Comparison of ENCODE assay signal across 8 cellular contexts in genomic region chr9:85804993-85805788, GRCh38.
A peak's percentile ranks its signal among the peaks of the same experiment; 100 is the strongest.
DNase-seq lines count a peak whose midpoint lies in the region; ATAC-seq, FAIRE-seq and TF ChIP-seq lines count a peak whose summit lies in the region.
"Not testable (repeated sequence)": the region's sequence is repeated elsewhere in the genome, so short reads cannot be mapped to it uniquely, and the experiment has no call there.

No MANE protein-coding gene starts in this region.

- H2AFZ ChIP-seq in H1 (ENCODE audit: low read length) = 0 out of 2 replicates have a peak overlapping the region, but pooled peaks have one; percentile 10
- peak overlapping the region; percentile 89 for H2AFZ ChIP-seq in mesenchymal stem cell (ENCODE audit: low read depth, low read length)

- H3K4me2 ChIP-seq in H1 (ENCODE audit: insufficient read depth in 1 of 2, low read depth in 2 of 2, low read length in 2 of 2) (peak overlapping the region; percentile 64 to 72), mesenchymal stem cell (ENCODE audit: low read length, poor library complexity, severe bottlenecking) (peak overlapping the region; percentile 91)

- H2BK12ac ChIP-seq in H1 (ENCODE audit: low read depth, low read length) = not testable (repeated sequence)
- H2BK12ac ChIP-seq in mesenchymal stem cell (ENCODE audit: low read length in 2 of 2) = peak overlapping the region in 1 of 2 experiments; percentile 25

- not testable (repeated sequence) for H3K27me3 Mint-ChIP-seq in CD4-positive, alpha-beta memory T cell

- H2BK20ac ChIP-seq in H1 (ENCODE audit: low read length) = not testable (repeated sequence)

- not testable (repeated sequence) for H3K9me3 ChIP-seq in CD4-positive, alpha-beta memory T cell (ENCODE audit: control insufficient read depth in 1 of 2, low read length in 2 of 2); H1 (ENCODE audit: insufficient read depth in 2 of 2, low read depth in 1 of 2, low read length in 1 of 2); mesenchymal stem cell (ENCODE audit: control insufficient read depth, low read length)

- H3K27me3 ChIP-seq in CD4-positive, alpha-beta memory T cell (ENCODE audit: insufficient read depth, low read length); H1 (replicated peaks in 1 of 4; ENCODE audit: control insufficient read depth in 3 of 4, extremely low read depth in 1 of 4, insufficient read depth in 3 of 4, low read length in 3 of 4); mesenchymal stem cell (ENCODE audit: control insufficient read depth in 1 of 2, insufficient read depth in 1 of 2, low read length in 2 of 2): not testable (repeated sequence)

- DNase-seq in CD4-positive, alpha-beta memory T cell = peak; percentile 78 to 86 (median 80)
- peak; percentile 83 for DNase-seq in NCI-H82 (lab: John Stamatoyannopoulos, UW)
- peak; percentile 52 to 53 for DNase-seq in activated CD8-positive, alpha-beta memory T cell treated with anti-CD3 and anti-CD28 coated beads for 4 hours (ENCODE audit: low read depth in 2 of 2)
- DNase-seq in H1 (ENCODE audit: low read depth in 1 of 2, low spot score in 2 of 2) = peak; percentile 21 to 86
- peak; percentile 76 for DNase-seq in mesenchymal stem cell
- peak; percentile 45 to 63 (median 52) for DNase-seq in stimulated activated CD4-positive, alpha-beta T cell treated with anti-CD3 and anti-CD28 coated beads, TNF-alpha, amount 100 ng/mL, for 48 hours (ENCODE audit: low read depth in 3 of 3)

- TF ChIP-seq RAD21 in H1 (IDR thresholded peaks at IDR 0.05 in 1 of 2, conservative IDR thresholded peaks at IDR 0.05 in 1 of 2; ENCODE audit: low read depth in 2 of 2, low read length in 2 of 2) = not testable (repeated sequence)

- H3K79me2 ChIP-seq in H1 (ENCODE audit: control insufficient read depth in 1 of 2, insufficient read depth in 2 of 2, low read length in 2 of 2) = not testable (repeated sequence)

- H3K56ac ChIP-seq in H1 (replicated peaks; ENCODE audit: insufficient read length, low read depth, low read length) = not testable (repeated sequence)

- intact Hi-C loops in CD4-positive, alpha-beta memory T cell (cut with micrococcal nuclease) = loop anchor here (1.0 kb wide), 3 partner anchors 63 to 549 kb away; partner anchors contain the start of genes ISCA1 and TUT7

- peak overlapping the region in 2 of 7 donors; percentile 82 to 95 for H3K27ac Mint-ChIP-seq in CD4-positive, alpha-beta memory T cell

- 7% methylated on average over 3 of the region's 97 CpGs; no CpG with 5 or more reads in 1 of the 2 experiments for WGBS in H1 (ENCODE audit: extremely low coverage in 1 of 2, insufficient coverage in 1 of 2, insufficient read length in 1 of 2, insufficient replicate concordance in 2 of 2, low coverage in 1 of 2, low lambda C conversion rate in 2 of 2, missing lambda C conversion rate in 1 of 2), 2 experiments
- WGBS in mesenchymal stem cell = 0% methylated on average over 29 of the region's 97 CpGs

- TF ChIP-seq POLR2A in H1 (IDR thresholded peaks at IDR 0.05; ENCODE audit: control extremely low read depth in 1 of 2, low read depth in 2 of 2, low read length in 2 of 2) = not testable (repeated sequence)

- CTCF ChIA-PET in CD4-positive, alpha-beta memory T cell (lab: Charles Lee; ENCODE audit: partially characterized antibody) = interaction anchor here (0.8 kb wide), 1 partner anchor 63 kb away, joined by 3 read pairs; the partner anchor contains the start of gene AGTPBP1
- CTCF ChIA-PET in H1 (lab: Charles Lee; ENCODE audit: partially characterized antibody) = not testable (repeated sequence)

- peak overlapping the region in 3 of 4 experiments; percentile 54 to 70 (median 58); a peak in 4 of 7 replicates for H3K9ac ChIP-seq in H1 (replicated peaks in 1 of 4; ENCODE audit: extremely low read depth in 1 of 4, low read depth in 3 of 4, low read length in 3 of 4)
- H3K9ac ChIP-seq in mesenchymal stem cell (ENCODE audit: low read length) = peak overlapping the region; percentile 80

- TF ChIP-seq CTCF in H1 (IDR thresholded peaks at IDR 0.05; ENCODE audit: control extremely low read depth in 1 of 3, insufficient read depth in 1 of 3, low read depth in 1 of 3, low read length in 3 of 3) = not testable (repeated sequence)

- H4K8ac ChIP-seq in H1 (ENCODE audit: extremely low read depth, insufficient read depth, low read length) = not testable (repeated sequence)
- H4K8ac ChIP-seq in mesenchymal stem cell (ENCODE audit: low read length) = peak overlapping the region; percentile 28

- H3K4me3 ChIP-seq in CD4-positive, alpha-beta memory T cell (ENCODE audit: low read length in 2 of 2) = peak overlapping the region in 1 of 2 donors; percentile 58
- H3K4me3 ChIP-seq in H1 (ENCODE audit: extremely low read depth in 1 of 4, insufficient read depth in 2 of 4, low read depth in 3 of 4, low read length in 4 of 4) (peak overlapping the region; percentile 38 to 75 (median 61)), mesenchymal stem cell (ENCODE audit: insufficient read depth in 1 of 2, low read depth in 1 of 2, low read length in 2 of 2) (peak overlapping the region; percentile 79 to 80)

- POLR2A ChIA-PET in CD4-positive, alpha-beta memory T cell (lab: Charles Lee; ENCODE audit: partially characterized antibody) = interaction anchor here (1.0 kb wide), 2 partner anchors 18 to 107 kb away, joined by 3 read pairs; no protein-coding TSS in a partner anchor
- POLR2A ChIA-PET in H1 (lab: Charles Lee; ENCODE audit: partially characterized antibody) = interaction anchor here (0.7 kb wide), 2 partner anchors 135 to 224 kb away, joined by 3 read pairs; no protein-coding TSS in a partner anchor

- H2AK5ac ChIP-seq in H1 (ENCODE audit: low read depth, low read length); mesenchymal stem cell (ENCODE audit: low read length, severe bottlenecking): not testable (repeated sequence)

- not testable (repeated sequence) for H3K9me3 Mint-ChIP-seq in CD4-positive, alpha-beta memory T cell

- not testable (repeated sequence) for H4K20me1 ChIP-seq in H1 (replicated peaks in 1 of 2; ENCODE audit: control insufficient read depth in 1 of 2, insufficient read depth in 2 of 2, low read length in 2 of 2)

- H3K23ac ChIP-seq in H1 (ENCODE audit: insufficient read length); mesenchymal stem cell (ENCODE audit: low read length in 2 of 2): not testable (repeated sequence)

- not testable (repeated sequence) for H3K36me3 ChIP-seq in CD4-positive, alpha-beta memory T cell (ENCODE audit: insufficient read depth, low read length); H1 (ENCODE audit: control insufficient read depth in 2 of 4, insufficient read depth in 4 of 4, low read length in 3 of 4); mesenchymal stem cell (ENCODE audit: control insufficient read depth in 1 of 2, insufficient read depth in 2 of 2, low read depth in 1 of 2, low read length in 2 of 2)

- TF ChIP-seq EP300 in H1 (IDR thresholded peaks at IDR 0.05; ENCODE audit: borderline replicate concordance in 1 of 2, low read depth in 2 of 2, low read length in 2 of 2) = not testable (repeated sequence)

- ATAC-seq in GM19452 (IDR thresholded peaks at IDR 0.05; ENCODE audit: unreplicated experiment) = peak; percentile 73
- ATAC-seq in HG03521 (IDR thresholded peaks at IDR 0.05; ENCODE audit: unreplicated experiment) = peak; percentile 73

- H2BK15ac ChIP-seq in H1 (ENCODE audit: low read length) = not testable (repeated sequence)
- H2BK15ac ChIP-seq in mesenchymal stem cell (ENCODE audit: low read depth, poor library complexity, severe bottlenecking) = peak overlapping the region; percentile 52

- FAIRE-seq in H1 (lab: Jason Lieb, UNC) = not testable (repeated sequence)

- H2BK5ac ChIP-seq in H1 (ENCODE audit: low read depth, low read length); mesenchymal stem cell (ENCODE audit: low read depth, low read length, poor library complexity, severe bottlenecking): not testable (repeated sequence)

- H3K4me1 ChIP-seq in CD4-positive, alpha-beta memory T cell (ENCODE audit: insufficient read depth, low read length) = peaks cover 20% of the 10 kb centered on the region
- H3K4me1 ChIP-seq in H1 (replicated peaks in 1 of 4; ENCODE audit: control insufficient read depth in 3 of 4, insufficient read depth in 4 of 4, low read length in 3 of 4); mesenchymal stem cell (ENCODE audit: control insufficient read depth, insufficient read depth, low read depth, low read length): not testable (repeated sequence)

- H3K4me1 Mint-ChIP-seq in CD4-positive, alpha-beta memory T cell = peaks cover 11 to 22% (median 15%) of the 10 kb centered on the region in 4 donors

- H3K79me1 ChIP-seq in H1 (ENCODE audit: low read depth, low read length); mesenchymal stem cell (replicated peaks; ENCODE audit: low read length, poor library complexity, severe bottlenecking): not testable (repeated sequence)

- H2BK120ac ChIP-seq in H1 (replicated peaks; ENCODE audit: low read depth, low read length) = not testable (repeated sequence)
- peak overlapping the region; percentile 5 for H2BK120ac ChIP-seq in mesenchymal stem cell (ENCODE audit: low read depth, low read length)

- H4K91ac ChIP-seq in H1 (replicated peaks; ENCODE audit: insufficient read length, low read length); mesenchymal stem cell (ENCODE audit: low read length): not testable (repeated sequence)

- H4K5ac ChIP-seq in H1 (ENCODE audit: insufficient read length, low read depth, low read length) = peak overlapping the region; percentile 62

- peak overlapping the region; percentile 82 for H3K27ac ChIP-seq in CD4-positive, alpha-beta memory T cell (ENCODE audit: low read depth, low read length)
- H3K27ac ChIP-seq in H1 (ENCODE audit: low read depth, low read length); mesenchymal stem cell (ENCODE audit: low read length, poor library complexity, severe bottlenecking): not testable (repeated sequence)

- H3K23me2 ChIP-seq in H1 (ENCODE audit: low read depth, low read length) = not testable (repeated sequence)

- peaks cover 14 to 18% of the 10 kb centered on the region in 2 donors for H3K36me3 Mint-ChIP-seq in CD4-positive, alpha-beta memory T cell

- not testable (repeated sequence) for H3K4ac ChIP-seq in H1 (replicated peaks; ENCODE audit: insufficient read length, low read depth, low read length); mesenchymal stem cell (ENCODE audit: low read depth in 1 of 2, low read length in 2 of 2)

- H3K14ac ChIP-seq in H1 (ENCODE audit: insufficient read length); mesenchymal stem cell (ENCODE audit: low read length in 2 of 2): not testable (repeated sequence)

- H3K18ac ChIP-seq in H1 (ENCODE audit: extremely low read depth, low read length) (peak overlapping the region; percentile 36; the same call in 1 of the 2 replicates), mesenchymal stem cell (ENCODE audit: low read depth in 1 of 2, low read length in 2 of 2) (peak overlapping the region; percentile 33 to 48)

- H3K4me3 Mint-ChIP-seq in CD4-positive, alpha-beta memory T cell = peak overlapping the region in 2 of 8 donors; percentile 81 to 88
